ENCODE assay signal across 1 cellular context in the genomic region with DNA sequence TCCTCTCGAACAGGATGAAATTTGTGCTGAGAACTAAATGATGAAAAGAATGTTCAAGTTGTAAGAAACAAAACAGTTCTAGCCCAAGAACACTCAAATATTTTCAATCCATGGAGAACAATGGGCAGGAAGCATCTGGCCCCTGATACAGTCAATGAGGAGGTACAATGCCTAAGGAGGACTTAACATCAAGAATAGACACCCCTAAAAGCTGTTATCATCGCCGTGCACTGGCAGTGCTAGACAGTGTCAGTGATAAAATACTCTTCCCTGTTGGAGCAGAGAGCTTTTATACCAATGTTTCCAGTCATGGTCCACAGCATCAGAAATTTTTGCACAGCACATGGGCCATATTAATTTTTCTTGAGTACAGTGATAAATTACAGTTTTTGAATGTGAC.
TF ChIP-seq lines count a peak whose summit lies in the region.

No MANE protein-coding gene starts in this region.

TF ChIP-seq in SK-N-SH, 30 proteins besides CTCF, POLR2A, EP300 and RAD21 (continued from another document):
- TF ChIP-seq CHD2 (IDR thresholded peaks at IDR 0.05; ENCODE audit: low read length, partially characterized antibody), result no peak
- TF ChIP-seq, protein P1, sequence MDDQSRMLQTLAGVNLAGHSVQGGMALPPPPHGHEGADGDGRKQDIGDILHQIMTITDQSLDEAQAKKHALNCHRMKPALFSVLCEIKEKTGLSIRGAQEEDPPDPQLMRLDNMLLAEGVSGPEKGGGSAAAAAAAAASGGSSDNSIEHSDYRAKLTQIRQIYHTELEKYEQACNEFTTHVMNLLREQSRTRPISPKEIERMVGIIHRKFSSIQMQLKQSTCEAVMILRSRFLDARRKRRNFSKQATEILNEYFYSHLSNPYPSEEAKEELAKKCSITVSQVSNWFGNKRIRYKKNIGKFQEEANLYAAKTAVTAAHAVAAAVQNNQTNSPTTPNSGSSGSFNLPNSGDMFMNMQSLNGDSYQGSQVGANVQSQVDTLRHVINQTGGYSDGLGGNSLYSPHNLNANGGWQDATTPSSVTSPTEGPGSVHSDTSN (IDR thresholded peaks at IDR 0.05), result no peak
- no peak for TF ChIP-seq RXRA (IDR thresholded peaks at IDR 0.05; ENCODE audit: borderline replicate concordance, low read depth)
- TF ChIP-seq, protein P2, sequence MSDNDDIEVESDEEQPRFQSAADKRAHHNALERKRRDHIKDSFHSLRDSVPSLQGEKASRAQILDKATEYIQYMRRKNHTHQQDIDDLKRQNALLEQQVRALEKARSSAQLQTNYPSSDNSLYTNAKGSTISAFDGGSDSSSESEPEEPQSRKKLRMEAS (IDR thresholded peaks at IDR 0.05; ENCODE audit: low read depth), result no peak
- TF ChIP-seq JUND (IDR thresholded peaks at IDR 0.05), result no peak
